2 cellular contexts compared by ENCODE assay signal in the genomic region with DNA sequence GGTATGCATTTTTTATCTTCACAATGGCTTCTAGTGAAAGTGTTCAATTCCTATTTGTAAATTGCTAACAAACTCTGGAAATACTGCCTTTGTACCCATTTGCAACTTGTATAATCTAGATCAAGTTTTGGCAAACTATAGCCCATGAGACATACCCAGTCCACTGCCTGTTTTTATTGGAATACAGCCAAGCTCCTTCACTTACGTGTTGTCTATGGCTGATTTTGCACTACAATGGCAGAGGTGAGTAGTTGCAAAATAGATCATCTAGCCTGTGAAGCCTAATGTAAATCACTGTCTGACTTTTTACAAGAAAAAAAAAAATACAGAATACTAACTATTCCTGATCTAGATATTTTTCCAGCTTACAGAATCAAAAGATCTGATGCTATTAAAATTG.
TF ChIP-seq lines count a peak whose summit lies in the region.

No MANE protein-coding gene starts in this region.

TF ChIP-seq in IMR-90, 13 proteins besides CTCF, POLR2A, EP300 and RAD21:
- TF ChIP-seq RFX5 (IDR thresholded peaks at IDR 0.05; ENCODE audit: low read depth, low read length) (no peak), MAZ (IDR thresholded peaks at IDR 0.05; ENCODE audit: borderline replicate concordance, low read depth, low read length) (no peak), MAFK (IDR thresholded peaks at IDR 0.05; ENCODE audit: low read depth, low read length) (no peak), RCOR1 (IDR thresholded peaks at IDR 0.05; ENCODE audit: insufficient replicate concordance, low read length) (no peak), CEBPB (IDR thresholded peaks at IDR 0.05; ENCODE audit: low read depth, low read length) (no peak), NFE2L2 (IDR thresholded peaks at IDR 0.05; ENCODE audit: low read depth, low read length) (no peak), SMC3 (IDR thresholded peaks at IDR 0.05; ENCODE audit: low read depth, low read length) (no peak), BHLHE40 (IDR thresholded peaks at IDR 0.05; ENCODE audit: low read depth, low read length) (no peak), FOS (IDR thresholded peaks at IDR 0.05; ENCODE audit: low read depth, low read length) (no peak), MXI1 (IDR thresholded peaks at IDR 0.05; ENCODE audit: borderline replicate concordance, low read depth, low read length) (no peak), CHD1 (IDR thresholded peaks at IDR 0.05; ENCODE audit: low read depth, low read length) (no peak)
- TF ChIP-seq, protein P1, sequence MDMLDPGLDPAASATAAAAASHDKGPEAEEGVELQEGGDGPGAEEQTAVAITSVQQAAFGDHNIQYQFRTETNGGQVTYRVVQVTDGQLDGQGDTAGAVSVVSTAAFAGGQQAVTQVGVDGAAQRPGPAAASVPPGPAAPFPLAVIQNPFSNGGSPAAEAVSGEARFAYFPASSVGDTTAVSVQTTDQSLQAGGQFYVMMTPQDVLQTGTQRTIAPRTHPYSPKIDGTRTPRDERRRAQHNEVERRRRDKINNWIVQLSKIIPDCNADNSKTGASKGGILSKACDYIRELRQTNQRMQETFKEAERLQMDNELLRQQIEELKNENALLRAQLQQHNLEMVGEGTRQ (IDR thresholded peaks at IDR 0.05; ENCODE audit: low read depth, low read length): no peak
- TF ChIP-seq, protein P2, sequence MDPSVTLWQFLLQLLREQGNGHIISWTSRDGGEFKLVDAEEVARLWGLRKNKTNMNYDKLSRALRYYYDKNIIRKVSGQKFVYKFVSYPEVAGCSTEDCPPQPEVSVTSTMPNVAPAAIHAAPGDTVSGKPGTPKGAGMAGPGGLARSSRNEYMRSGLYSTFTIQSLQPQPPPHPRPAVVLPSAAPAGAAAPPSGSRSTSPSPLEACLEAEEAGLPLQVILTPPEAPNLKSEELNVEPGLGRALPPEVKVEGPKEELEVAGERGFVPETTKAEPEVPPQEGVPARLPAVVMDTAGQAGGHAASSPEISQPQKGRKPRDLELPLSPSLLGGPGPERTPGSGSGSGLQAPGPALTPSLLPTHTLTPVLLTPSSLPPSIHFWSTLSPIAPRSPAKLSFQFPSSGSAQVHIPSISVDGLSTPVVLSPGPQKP (IDR thresholded peaks at IDR 0.05; ENCODE audit: borderline replicate concordance, low read depth, low read length): no peak

TF ChIP-seq in endothelial cell of umbilical vein, 7 proteins besides CTCF, POLR2A, EP300 and RAD21:
- TF ChIP-seq GATA2 (IDR thresholded peaks at IDR 0.05; ENCODE audit: insufficient read depth, insufficient read length, low read depth, low read length): no peak
- no peak for TF ChIP-seq POLR2AphosphoS5 (IDR thresholded peaks at IDR 0.05; ENCODE audit: insufficient read depth, low read depth, low read length)
- TF ChIP-seq, protein P3, sequence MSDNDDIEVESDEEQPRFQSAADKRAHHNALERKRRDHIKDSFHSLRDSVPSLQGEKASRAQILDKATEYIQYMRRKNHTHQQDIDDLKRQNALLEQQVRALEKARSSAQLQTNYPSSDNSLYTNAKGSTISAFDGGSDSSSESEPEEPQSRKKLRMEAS (IDR thresholded peaks at IDR 0.05; ENCODE audit: insufficient read depth, insufficient read length): no peak
- no peak for TF ChIP-seq MYC (IDR thresholded peaks at IDR 0.05; ENCODE audit: low read depth, low read length)
- no peak for TF ChIP-seq EZH2 (IDR thresholded peaks at IDR 0.05; ENCODE audit: borderline replicate concordance, low read depth, low read length, severe bottlenecking)
- TF ChIP-seq FOS (IDR thresholded peaks at IDR 0.05; ENCODE audit: borderline replicate concordance, insufficient read depth, low read length): no peak
- no peak for TF ChIP-seq JUN (IDR thresholded peaks at IDR 0.05; ENCODE audit: borderline replicate concordance, insufficient read depth, insufficient read length, low read depth)
TF ChIP-seq in endothelial cell of umbilical vein: peak in this region for 0.
